Comparison of ENCODE assay signal across 11 cellular contexts in genomic region chr3:141302364-141303141, GRCh38.
A peak's percentile ranks its signal among the peaks of the same experiment; 100 is the strongest.
DNase-seq lines count a peak whose midpoint lies in the region; ATAC-seq and TF ChIP-seq lines count a peak whose summit lies in the region.
"Had no signal": no experiment of that assay in that cellular context is flagged by ENCODE, and none has a peak within 500 bp of the region (broad histone marks: within the 10 kb centered on the region; RNA-seq: fewer than 3 reads in every experiment).

No MANE protein-coding gene starts in this region.

- peak overlapping the region; percentile 6 for H3K27ac ChIP-seq in hepatocyte

- H3K4me1 ChIP-seq in hepatocyte (ENCODE audit: insufficient read depth) = no peaks in the 10 kb centered on the region

- no peaks in the 10 kb centered on the region for H3K36me3 ChIP-seq in hepatocyte (replicated peaks; ENCODE audit: insufficient read depth, low read depth)

- POLR2A ChIA-PET in AG04449 (lab: Yijun Ruan, JAX) = interaction anchor here (0.8 to 1.0 kb wide), 2 partner anchors 28 to 140 kb away, joined by 3 read pairs; no protein-coding TSS in a partner anchor

- no peaks in the 10 kb centered on the region for H3K79me2 ChIP-seq in hepatocyte

- no peaks in the 10 kb centered on the region for H3K9me3 Mint-ChIP-seq in HFFc6
- H3K9me3 Mint-ChIP-seq in brain = peaks cover 2 to 21% (median 11%) of the 10 kb centered on the region in 5 experiments

- H3K4me2 ChIP-seq in hepatocyte = no peak overlapping the region

- peaks cover 38% of the 10 kb centered on the region for H3K4me1 Mint-ChIP-seq in HFFc6 (ENCODE audit: low read depth)
- H3K4me1 Mint-ChIP-seq in brain = no peaks in the 10 kb centered on the region

- no peaks in the 10 kb centered on the region for H3K9me3 ChIP-seq in hepatocyte (ENCODE audit: low read depth)

- H3K27me3 ChIP-seq in hepatocyte = no peaks in the 10 kb centered on the region

- 80% methylated on average over 7 of the region's 7 CpGs for WGBS in hepatocyte (ENCODE audit: low lambda C conversion rate, missing lambda C conversion rate)

- H3K4me3 ChIP-seq in AG04449 (ENCODE audit: low read depth, low read length) (no peak overlapping the region), hepatocyte (no peak overlapping the region)

- CTCF ChIA-PET in AG04449 (lab: Yijun Ruan, JAX) = interaction anchor here (0.8 to 18.3 kb wide), 37 partner anchors 8 to 302 kb away, joined by 3 to 624 read pairs (median 5); partner anchors contain the start of gene PXYLP1

- no peak for ATAC-seq in HG02973 (IDR thresholded peaks at IDR 0.05; ENCODE audit: unreplicated experiment)

- H3K36me3 Mint-ChIP-seq in HFFc6 (ENCODE audit: low read depth) = no peaks in the 10 kb centered on the region
- peaks cover 29% of the 10 kb centered on the region for H3K36me3 Mint-ChIP-seq in brain
- H3K36me3 Mint-ChIP-seq: CD4-positive, CD25-positive, alpha-beta regulatory T cell had no signal

- H2AFZ ChIP-seq in hepatocyte = no peak overlapping the region

- TF ChIP-seq CTCF in AG04449 (IDR thresholded peaks at IDR 0.05; ENCODE audit: insufficient read depth, low read length, missing control alignments) (peak; percentile 2), HFFc6 (IDR thresholded peaks at IDR 0.05) (peak; percentile 62), brain (conservative IDR thresholded peaks at IDR 0.05) (no peak), hepatocyte (IDR thresholded peaks at IDR 0.05; ENCODE audit: poor library complexity) (peak; percentile 33)

- peaks cover 9% of the 10 kb centered on the region for H3K27me3 Mint-ChIP-seq in HFFc6 (ENCODE audit: insufficient read depth)
- peaks cover 3% of the 10 kb centered on the region for H3K27me3 Mint-ChIP-seq in brain

- no peaks in the 10 kb centered on the region for H3K9me2 ChIP-seq in hepatocyte (replicated peaks; ENCODE audit: insufficient read depth)

- H4K20me1 ChIP-seq in hepatocyte (ENCODE audit: insufficient read depth, poor library complexity, severe bottlenecking) = no peaks in the 10 kb centered on the region

- H3K4me3 Mint-ChIP-seq in HFFc6 (peak overlapping the region; percentile 61), brain (no peak overlapping the region)
- H3K4me3 Mint-ChIP-seq: T-helper 1 cell treated with Interleukin-12 subunit alpha and Interleukin-12 subunit beta and Interleukin-4 antibody, amounts not matched to agents 30 μg/mL and 1 μg/mL, for 36 hours had no signal

- H3K27ac Mint-ChIP-seq in HFFc6 (peak overlapping the region; percentile 95), brain (peak overlapping the region in 3 of 5 experiments; percentile 17 to 38 (median 24))
- H3K27ac Mint-ChIP-seq: CD4-positive, CD25-positive, alpha-beta regulatory T cell; T-helper 1 cell treated with Interleukin-12 subunit alpha and Interleukin-12 subunit beta and Interleukin-4 antibody, amounts not matched to agents 30 μg/mL and 1 μg/mL, for 36 hours had no signal

- DNase-seq in AG04449 (ENCODE audit: low read depth, low spot score) (peak; percentile 26), HFFc6 (peak; percentile 93), hepatocyte (ENCODE audit: low spot score) (no peak), NCI-H2029 (lab: John Stamatoyannopoulos, UW) (no peak), SKM-1 treated with dmso at 0.1 percent for 144 hours (lab: John Stamatoyannopoulos, UW; ENCODE audit: unreplicated experiment) (no peak), activated gamma-delta T cell treated with Interleukin-2 at 50 U/mL for 16 hours (no peak)
- DNase-seq: stimulated activated CD4-positive, alpha-beta T cell treated with anti-CD3 and anti-CD28 coated beads, Interleukin-12 subunit alpha, Interleukin-12 subunit beta, amount 100 ng/mL, for 4 hours had no signal

Comparison
In these comparisons a context has a peak if more than half of its experiments do, and no peak if none do; other contexts are left out.
1. DNase-seq: peak in AG04449 (single experiment) and HFFc6 (single experiment); none in hepatocyte (single experiment), NCI-H2029 (single experiment), SKM-1 treated with dmso at 0.1 percent for 144 hours (single experiment) and activated gamma-delta T cell treated with Interleukin-2 at 50 U/mL for 16 hours (single experiment).
2. CTCF ChIP-seq: peak in AG04449 (single experiment), HFFc6 (single experiment) and hepatocyte (single experiment); none in brain (0 of 2).